ENCODE assay signal across 1 cellular context in genomic region chr6:88709819-88710246, GRCh38.
TF ChIP-seq lines count a peak whose summit lies in the region.

No MANE protein-coding gene starts in this region.

TF ChIP-seq in HepG2, 621 proteins besides CTCF, POLR2A, EP300 and RAD21 (continued from another document and continues in another):
- TF ChIP-seq TERF1 (CRISPR knock-in tag; IDR thresholded peaks at IDR 0.05) = no peak
- no peak for TF ChIP-seq HNF1B (CRISPR knock-in tag; IDR thresholded peaks at IDR 0.05)
- peak; percentile 90 for TF ChIP-seq ZNF121 (CRISPR knock-in tag; IDR thresholded peaks at IDR 0.05)
- no peak for TF ChIP-seq ZNF75D (CRISPR knock-in tag; IDR thresholded peaks at IDR 0.05; ENCODE audit: borderline replicate concordance)
- TF ChIP-seq SNRNP70 (IDR thresholded peaks at IDR 0.05; ENCODE audit: low read depth, low read length) = no peak
- no peak for TF ChIP-seq JARID2 (CRISPR knock-in tag; IDR thresholded peaks at IDR 0.05; ENCODE audit: insufficient replicate concordance)
- no peak for TF ChIP-seq ZNF773 (CRISPR knock-in tag; IDR thresholded peaks at IDR 0.05; ENCODE audit: borderline replicate concordance)
- no peak for TF ChIP-seq BRF2 (CRISPR knock-in tag; IDR thresholded peaks at IDR 0.05)
- TF ChIP-seq SIX4 (CRISPR knock-in tag; IDR thresholded peaks at IDR 0.05) = no peak
- TF ChIP-seq ZSCAN29 (CRISPR knock-in tag; conservative IDR thresholded peaks at IDR 0.05) = 0 out of 2 replicates have a peak, but pooled peaks have one; percentile 61
- TF ChIP-seq NFE2 (CRISPR knock-in tag; IDR thresholded peaks at IDR 0.05) = no peak
- TF ChIP-seq ZNF484 (CRISPR knock-in tag; IDR thresholded peaks at IDR 0.05; ENCODE audit: borderline replicate concordance, low read depth) = no peak
- TF ChIP-seq SMC3 (IDR thresholded peaks at IDR 0.05; ENCODE audit: low read length) = peak; percentile 15; the same call in 1 of the 2 replicates
- peak; percentile 48; the same call in 1 of the 2 replicates for TF ChIP-seq PPARG (CRISPR knock-in tag; conservative IDR thresholded peaks at IDR 0.05)
- TF ChIP-seq KLF6 (CRISPR knock-in tag; IDR thresholded peaks at IDR 0.05) = 0 out of 2 replicates have a peak, but pooled peaks have one; percentile 64
- no peak for TF ChIP-seq NR0B2 (CRISPR knock-in tag; IDR thresholded peaks at IDR 0.05)
- no peak for TF ChIP-seq ZEB1 (IDR thresholded peaks at IDR 0.05; ENCODE audit: insufficient replicate concordance, low read depth)
- no peak for TF ChIP-seq PAX8 (CRISPR knock-in tag; IDR thresholded peaks at IDR 0.05; ENCODE audit: borderline replicate concordance)
- TF ChIP-seq PTBP1 (IDR thresholded peaks at IDR 0.05; ENCODE audit: low read depth, low read length, poor library complexity, severe bottlenecking) = no peak
- TF ChIP-seq NCOA5 (CRISPR knock-in tag; IDR thresholded peaks at IDR 0.05) = no peak
- no peak for TF ChIP-seq CAMTA2 (CRISPR knock-in tag; IDR thresholded peaks at IDR 0.05; ENCODE audit: borderline replicate concordance)
- no peak for TF ChIP-seq ARHGAP35 (CRISPR knock-in tag; IDR thresholded peaks at IDR 0.05; ENCODE audit: borderline replicate concordance)
- no peak for TF ChIP-seq PCBP2 (optimal IDR thresholded peaks at IDR 0.05; ENCODE audit: low read depth, low read length, poor library complexity, severe bottlenecking)
- TF ChIP-seq ARID2 (CRISPR knock-in tag; IDR thresholded peaks at IDR 0.05; ENCODE audit: borderline replicate concordance) = no peak
- TF ChIP-seq HDAC6 (IDR thresholded peaks at IDR 0.05; ENCODE audit: low read depth, low read length) = no peak
- no peak for TF ChIP-seq UBTF (CRISPR knock-in tag; IDR thresholded peaks at IDR 0.05)
- TF ChIP-seq BRCA1 (CRISPR knock-in tag; IDR thresholded peaks at IDR 0.05) = no peak
- TF ChIP-seq ZNF530 (CRISPR knock-in tag; IDR thresholded peaks at IDR 0.05; ENCODE audit: low read depth) = no peak
- no peak for TF ChIP-seq ZNF777 (CRISPR knock-in tag; IDR thresholded peaks at IDR 0.05)
- no peak for TF ChIP-seq THYN1 (CRISPR knock-in tag; IDR thresholded peaks at IDR 0.05; ENCODE audit: borderline replicate concordance, low read depth)
- TF ChIP-seq TCF7L2 (IDR thresholded peaks at IDR 0.05; ENCODE audit: low read depth, low read length) = no peak
- TF ChIP-seq ZBTB2 (CRISPR knock-in tag; IDR thresholded peaks at IDR 0.05; ENCODE audit: low read depth) = no peak
- no peak for TF ChIP-seq MTF1 (CRISPR knock-in tag; IDR thresholded peaks at IDR 0.05)
- TF ChIP-seq ZNF232 (CRISPR knock-in tag; IDR thresholded peaks at IDR 0.05; ENCODE audit: borderline replicate concordance) = no peak
- peak; percentile 96 for TF ChIP-seq BCL6 (CRISPR knock-in tag; IDR thresholded peaks at IDR 0.05)
- TF ChIP-seq PAWR (CRISPR knock-in tag; IDR thresholded peaks at IDR 0.05; ENCODE audit: borderline replicate concordance) = no peak
- TF ChIP-seq ZNF446 (CRISPR knock-in tag; IDR thresholded peaks at IDR 0.05) = no peak
- TF ChIP-seq MEIS1 (CRISPR knock-in tag; IDR thresholded peaks at IDR 0.05; ENCODE audit: borderline replicate concordance) = no peak
- peak; percentile 50; the same call in 1 of the 2 replicates for TF ChIP-seq PITX1 (CRISPR knock-in tag; IDR thresholded peaks at IDR 0.05)
- TF ChIP-seq ZNF652 (CRISPR knock-in tag; IDR thresholded peaks at IDR 0.05; ENCODE audit: borderline replicate concordance, low read depth) = no peak; the same call in 1 of the 2 replicates
- TF ChIP-seq RORA (CRISPR knock-in tag; IDR thresholded peaks at IDR 0.05) = no peak
- TF ChIP-seq AFF4 (CRISPR knock-in tag; IDR thresholded peaks at IDR 0.05) = no peak
- TF ChIP-seq PHF8 (CRISPR knock-in tag; IDR thresholded peaks at IDR 0.05) = no peak
- TF ChIP-seq ZFX (CRISPR knock-in tag; IDR thresholded peaks at IDR 0.05; ENCODE audit: low read depth) = no peak
- no peak for TF ChIP-seq KLF11 (CRISPR knock-in tag; IDR thresholded peaks at IDR 0.05)
- no peak for TF ChIP-seq THAP7 (CRISPR knock-in tag; IDR thresholded peaks at IDR 0.05)
- TF ChIP-seq RBM22 (optimal IDR thresholded peaks at IDR 0.05; ENCODE audit: low read length) = no peak
- TF ChIP-seq RARA (CRISPR knock-in tag; IDR thresholded peaks at IDR 0.05) = peak; percentile 70
- TF ChIP-seq GMEB1 (CRISPR knock-in tag; IDR thresholded peaks at IDR 0.05; ENCODE audit: borderline replicate concordance) = no peak
- 0 out of 2 replicates have a peak, but pooled peaks have one; percentile 24 for TF ChIP-seq RFX1 (IDR thresholded peaks at IDR 0.05)
- TF ChIP-seq DNMT1 (CRISPR knock-in tag; IDR thresholded peaks at IDR 0.05) = no peak
- TF ChIP-seq KDM6A (CRISPR knock-in tag; IDR thresholded peaks at IDR 0.05; ENCODE audit: low read depth) = peak; percentile 85
- TF ChIP-seq CREB1 (IDR thresholded peaks at IDR 0.05) = no peak
- peak; percentile 69 for TF ChIP-seq CREB1 (CRISPR knock-in tag; IDR thresholded peaks at IDR 0.05)
- TF ChIP-seq SKIL (CRISPR knock-in tag; IDR thresholded peaks at IDR 0.05; ENCODE audit: borderline replicate concordance) = no peak
- no peak for TF ChIP-seq ZFP41 (CRISPR knock-in tag; IDR thresholded peaks at IDR 0.05; ENCODE audit: borderline replicate concordance)
- no peak for TF ChIP-seq YY1 (IDR thresholded peaks at IDR 0.05; ENCODE audit: insufficient read depth, insufficient replicate concordance, low read depth, low read length)
